Comparison of ENCODE assay signal across 8 cellular contexts in genomic region chr6:30882764-30883475, GRCh38. TPM values are rescaled to one million over a fixed set of nuclear protein-coding genes. Genes with fewer than 3 reads are reported as not detected.
DNase-seq lines count a peak whose midpoint lies in the region; ATAC-seq and TF ChIP-seq lines count a peak whose summit lies in the region.

No MANE protein-coding gene starts in this region.

- intact Hi-C loops in naive thymus-derived CD4-positive, alpha-beta T cell (cut with micrococcal nuclease): loop anchor here in 1 of 2 donors (10.0 kb wide), 1 partner anchor 268 kb away; the partner anchor contains the start of genes MRPS18B and PPP1R10

- no peaks in the 10 kb centered on the region for H3K27me3 ChIP-seq in naive thymus-derived CD4-positive, alpha-beta T cell (ENCODE audit: control insufficient read depth in 2 of 2, insufficient read depth in 2 of 2, low read length in 2 of 2)

- H3K4me1 ChIP-seq in naive thymus-derived CD4-positive, alpha-beta T cell (ENCODE audit: control insufficient read depth in 2 of 2, insufficient read depth in 2 of 2, low read length in 2 of 2): peaks cover 13 to 38% of the 10 kb centered on the region in 2 donors

- H3K9me3 Mint-ChIP-seq in naive thymus-derived CD4-positive, alpha-beta T cell: no peaks in the 10 kb centered on the region

- ATAC-seq in naive thymus-derived CD4-positive, alpha-beta T cell: peak; percentile 42
- ATAC-seq in HG03159 (IDR thresholded peaks at IDR 0.05; ENCODE audit: unreplicated experiment): no peak
- ATAC-seq in GM18870 (IDR thresholded peaks at IDR 0.05; ENCODE audit: unreplicated experiment): no peak

- no peaks in the 10 kb centered on the region for H3K9me3 ChIP-seq in naive thymus-derived CD4-positive, alpha-beta T cell (ENCODE audit: control insufficient read depth in 2 of 3, low read length in 3 of 3)

- peaks cover 0 to 7% (median 0%) of the 10 kb centered on the region in 5 donors for H3K27me3 Mint-ChIP-seq in naive thymus-derived CD4-positive, alpha-beta T cell

- H3K4me1 Mint-ChIP-seq in naive thymus-derived CD4-positive, alpha-beta T cell: peaks cover 30 to 57% (median 37%) of the 10 kb centered on the region in 7 donors

- H3K36me3 ChIP-seq in naive thymus-derived CD4-positive, alpha-beta T cell (ENCODE audit: control insufficient read depth in 2 of 3, insufficient read depth in 3 of 3, low read length in 3 of 3): no peaks in the 10 kb centered on the region

- no peaks in the 10 kb centered on the region for H3K36me3 Mint-ChIP-seq in naive thymus-derived CD4-positive, alpha-beta T cell

- no peak for TF ChIP-seq CTCF in coronary artery (IDR thresholded peaks at IDR 0.05)

- peak overlapping the region; percentile 65 to 91 (median 75) for H3K4me3 Mint-ChIP-seq in naive thymus-derived CD4-positive, alpha-beta T cell

- peak overlapping the region; percentile 94 for H3K4me3 ChIP-seq in coronary artery
- no peak overlapping the region for H3K4me3 ChIP-seq in naive thymus-derived CD4-positive, alpha-beta T cell (ENCODE audit: low read length)

- peak; percentile 69 for DNase-seq in activated effector memory CD4-positive, alpha-beta T cell treated with anti-CD3 and anti-CD28 coated beads, Interleukin-2, amount 50 U/mL, for 16 hours
- no peak for DNase-seq in activated effector memory CD4-positive, alpha-beta T cell treated with Interleukin-2 at 50 U/mL for 16 hours
- peak; percentile 58 for DNase-seq in NCI-H345 treated with DMSO at 0.1 percent for 48 hours (lab: John Stamatoyannopoulos, UW; ENCODE audit: unreplicated experiment)
- DNase-seq in coronary artery (ENCODE audit: low spot score): no peak
- peak in 5 of 9 donors; percentile 22 to 40 (median 30) for DNase-seq in naive thymus-derived CD4-positive, alpha-beta T cell
- DNase-seq in OCI-M2 (lab: John Stamatoyannopoulos, UW; ENCODE audit: unreplicated experiment): no peak

- POLR2A ChIA-PET in naive thymus-derived CD4-positive, alpha-beta T cell (lab: Charles Lee): interaction anchor here (0.8 to 3.2 kb wide), 5 partner anchors 50 to 166 kb away, joined by 3 to 20 read pairs (median 5); partner anchors contain the start of gene MDC1

- H3K27ac Mint-ChIP-seq in naive thymus-derived CD4-positive, alpha-beta T cell: peak overlapping the region; percentile 53 to 93 (median 83)

- peak overlapping the region; percentile 91 to 93 for H3K27ac ChIP-seq in coronary artery
- peak overlapping the region; percentile 70 for H3K27ac ChIP-seq in naive thymus-derived CD4-positive, alpha-beta T cell (ENCODE audit: low read depth, low read length)

- CTCF ChIA-PET in naive thymus-derived CD4-positive, alpha-beta T cell (lab: Charles Lee): interaction anchor here (0.8 to 12.4 kb wide), 5 partner anchors 52 to 338 kb away, joined by 3 to 172 read pairs (median 4); no protein-coding TSS in a partner anchor

RNA-seq across cellular contexts. Expression of gene DDR1, which starts 1.4 kb away (rescaled TPM):
- 10 to 100 TPM; 13.7 to 23.8 (median 18.6) TPM for total RNA-seq in naive thymus-derived CD4-positive, alpha-beta T cell
- polyA plus RNA-seq in naive thymus-derived CD4-positive, alpha-beta T cell: 1 to 10 TPM; 1.8 to 8.6 TPM

RNA-seq across cellular contexts. Expression of gene GTF2H4, which starts 25.1 kb away (rescaled TPM):
- total RNA-seq in naive thymus-derived CD4-positive, alpha-beta T cell: 10 to 100 TPM; 18.8 to 42.3 (median 32.2) TPM
- polyA plus RNA-seq in naive thymus-derived CD4-positive, alpha-beta T cell: 10 to 100 TPM in 1 of 2 donors, 1 to 10 TPM in 1; 8.0 to 12.1 TPM

RNA-seq across cellular contexts. Expression of gene VARS2, which starts 31.1 kb away (rescaled TPM):
- 10 to 100 TPM; 22.2 to 47.3 (median 37.9) TPM for total RNA-seq in naive thymus-derived CD4-positive, alpha-beta T cell
- polyA plus RNA-seq in naive thymus-derived CD4-positive, alpha-beta T cell: 10 to 100 TPM; 17.1 to 18.9 TPM

RNA-seq across cellular contexts. Expression of gene SFTA2, which starts 49.0 kb away (rescaled TPM):
- total RNA-seq in naive thymus-derived CD4-positive, alpha-beta T cell: not detected
- under 1 TPM in 1 of 2 donors, not detected in 1; 0.34 TPM for polyA plus RNA-seq in naive thymus-derived CD4-positive, alpha-beta T cell

RNA-seq across cellular contexts. Expression of gene MUCL3, which starts 57.9 kb away (rescaled TPM):
- total RNA-seq in naive thymus-derived CD4-positive, alpha-beta T cell: not detected
- not detected for polyA plus RNA-seq in naive thymus-derived CD4-positive, alpha-beta T cell

Comparison
In these comparisons a context has a peak if more than half of its experiments do, and no peak if none do; other contexts are left out.
1. DNase-seq: peak in activated effector memory CD4-positive, alpha-beta T cell treated with anti-CD3 and anti-CD28 coated beads, Interleukin-2, amount 50 U/mL, for 16 hours (single experiment), NCI-H345 treated with DMSO at 0.1 percent for 48 hours (single experiment) and naive thymus-derived CD4-positive, alpha-beta T cell (5 of 9); none in activated effector memory CD4-positive, alpha-beta T cell treated with Interleukin-2 at 50 U/mL for 16 hours (single experiment), coronary artery (single experiment) and OCI-M2 (single experiment).